In genomic region chr9:89349607-89350006, GRCh38 we compare ENCODE assay signal across 1 cellular context.
TF ChIP-seq lines count a peak whose summit lies in the region.

No MANE protein-coding gene starts in this region.

TF ChIP-seq in IMR-90, 13 proteins besides CTCF, POLR2A, EP300 and RAD21 (continued from another document):
- no peak for TF ChIP-seq USF2 (IDR thresholded peaks at IDR 0.05; ENCODE audit: low read depth, low read length)
- TF ChIP-seq, protein P1, sequence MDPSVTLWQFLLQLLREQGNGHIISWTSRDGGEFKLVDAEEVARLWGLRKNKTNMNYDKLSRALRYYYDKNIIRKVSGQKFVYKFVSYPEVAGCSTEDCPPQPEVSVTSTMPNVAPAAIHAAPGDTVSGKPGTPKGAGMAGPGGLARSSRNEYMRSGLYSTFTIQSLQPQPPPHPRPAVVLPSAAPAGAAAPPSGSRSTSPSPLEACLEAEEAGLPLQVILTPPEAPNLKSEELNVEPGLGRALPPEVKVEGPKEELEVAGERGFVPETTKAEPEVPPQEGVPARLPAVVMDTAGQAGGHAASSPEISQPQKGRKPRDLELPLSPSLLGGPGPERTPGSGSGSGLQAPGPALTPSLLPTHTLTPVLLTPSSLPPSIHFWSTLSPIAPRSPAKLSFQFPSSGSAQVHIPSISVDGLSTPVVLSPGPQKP (IDR thresholded peaks at IDR 0.05; ENCODE audit: borderline replicate concordance, low read depth, low read length), result no peak
